ENCODE assay signal across 14 cellular contexts in the genomic region with DNA sequence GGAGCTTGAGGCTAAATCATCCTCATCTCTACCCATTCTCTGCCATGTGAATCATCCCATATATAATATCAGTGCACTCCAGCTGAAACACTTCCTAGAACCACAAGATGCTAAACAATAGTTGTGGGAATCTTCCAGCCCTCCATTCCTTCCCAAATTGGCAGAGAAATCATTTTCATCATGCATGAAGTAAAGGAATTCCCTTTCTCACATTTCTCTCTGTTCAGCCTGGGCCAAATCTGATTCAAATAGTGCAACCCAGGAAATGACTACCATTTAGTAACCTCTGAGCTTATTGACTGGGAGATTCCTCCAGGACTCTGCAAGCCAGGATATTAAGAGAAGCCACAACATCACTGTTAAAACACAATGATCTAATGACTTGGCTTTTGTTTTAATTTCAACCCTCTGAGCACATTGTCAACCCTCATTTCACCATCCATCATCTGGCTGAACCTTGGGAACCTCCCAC.
DNase-seq lines count a peak whose midpoint lies in the region; ATAC-seq and TF ChIP-seq lines count a peak whose summit lies in the region.
"Had no signal": no experiment of that assay in that cellular context is flagged by ENCODE, and none has a peak within 500 bp of the region (broad histone marks: within the 10 kb centered on the region; RNA-seq: fewer than 3 reads in every experiment).

No MANE protein-coding gene starts in this region.

- H3K4me1 ChIP-seq in breast epithelium (no peaks in the 10 kb centered on the region), gastroesophageal sphincter (peaks cover 0 to 12% (median 0%) of the 10 kb centered on the region in 3 donors)

- peaks cover 28% of the 10 kb centered on the region for H3K36me3 Mint-ChIP-seq in MCF 10A (ENCODE audit: insufficient read depth, unreplicated experiment)
- peaks cover 33% of the 10 kb centered on the region for H3K36me3 Mint-ChIP-seq in activated T-helper 17 cell treated with anti-CD3 and anti-CD28 coated beads, Interleukin-2, amount 50 U/mL, for 72 hours (ENCODE audit: low read depth)
- H3K36me3 Mint-ChIP-seq in stimulated activated memory B cell treated with anti-CD40 and anti-IgM and Interleukin-4, amounts not matched to agents 10 μg/mL and 1 μg/mL and 100 μg/mL, for 72 hours = peaks cover 14% of the 10 kb centered on the region

- CTCF ChIA-PET in MCF 10A (lab: Yijun Ruan, JAX) = interaction anchor here (0.6 kb wide), 1 partner anchor 81 kb away, joined by 3 read pairs; no protein-coding TSS in a partner anchor

- no peak for TF ChIP-seq POLR2A in breast epithelium (IDR thresholded peaks at IDR 0.05)
- TF ChIP-seq POLR2A in gastroesophageal sphincter (IDR thresholded peaks at IDR 0.05) = no peak

- H3K27me3 ChIP-seq in breast epithelium = no peaks in the 10 kb centered on the region
- H3K27me3 ChIP-seq in gastroesophageal sphincter = no peaks in the 10 kb centered on the region

- H3K27ac ChIP-seq in breast epithelium (no peak overlapping the region), gastroesophageal sphincter (peak overlapping the region in 1 of 4 donors; percentile 48)
- H3K27ac ChIP-seq: HL-60 had no signal

- no TSS peak for BruUV-seq in MCF 10A (replicated peaks; lab: Mats Ljungman, UMichigan)

- ATAC-seq in activated T-helper 17 cell treated with anti-CD3 and anti-CD28 coated beads, Interleukin-2, amount 50 U/mL, for 72 hours (replicated peaks) = peak; percentile 57
- peak; percentile 65 for ATAC-seq in gastroesophageal sphincter
- no peak for ATAC-seq in stimulated activated memory B cell treated with anti-CD40 and anti-IgM and Interleukin-4, amounts not matched to agents 10 μg/mL and 1 μg/mL and 100 μg/mL, for 72 hours
- ATAC-seq in GM19023 (IDR thresholded peaks at IDR 0.05; ENCODE audit: unreplicated experiment) = no peak
- ATAC-seq in HG03159 (IDR thresholded peaks at IDR 0.05; ENCODE audit: unreplicated experiment) = no peak

- no peak for TF ChIP-seq EP300 in gastroesophageal sphincter (IDR thresholded peaks at IDR 0.05)

- H3K9me3 ChIP-seq in breast epithelium (no peaks in the 10 kb centered on the region), gastroesophageal sphincter (no peaks in the 10 kb centered on the region)

- H3K4me3 Mint-ChIP-seq in MCF 10A (ENCODE audit: unreplicated experiment) = no peak overlapping the region
- H3K4me3 Mint-ChIP-seq in activated T-helper 17 cell treated with anti-CD3 and anti-CD28 coated beads, Interleukin-2, amount 50 U/mL, for 72 hours = no peak overlapping the region
- H3K4me3 Mint-ChIP-seq in stimulated activated memory B cell treated with anti-CD40 and anti-IgM and Interleukin-4, amounts not matched to agents 10 μg/mL and 1 μg/mL and 100 μg/mL, for 72 hours = no peak overlapping the region
- H3K4me3 Mint-ChIP-seq: activated T-cell treated with anti-CD3 and anti-CD28 coated beads, Interleukin-2, amount 50 U/mL, for 24 hours; B cell; type B pancreatic cell had no signal

- H3K4me3 ChIP-seq in breast epithelium = no peak overlapping the region
- no peak overlapping the region for H3K4me3 ChIP-seq in gastroesophageal sphincter

- no peaks in the 10 kb centered on the region for H3K9me3 Mint-ChIP-seq in MCF 10A (ENCODE audit: unreplicated experiment)
- no peaks in the 10 kb centered on the region for H3K9me3 Mint-ChIP-seq in activated T-helper 17 cell treated with anti-CD3 and anti-CD28 coated beads, Interleukin-2, amount 50 U/mL, for 72 hours
- H3K9me3 Mint-ChIP-seq in stimulated activated memory B cell treated with anti-CD40 and anti-IgM and Interleukin-4, amounts not matched to agents 10 μg/mL and 1 μg/mL and 100 μg/mL, for 72 hours = no peaks in the 10 kb centered on the region
- H3K9me3 Mint-ChIP-seq: activated T-cell treated with anti-CD3 and anti-CD28 coated beads, Interleukin-2, amount 50 U/mL, for 24 hours; type B pancreatic cell had no signal

- DNase-seq in MCF 10A (ENCODE audit: unreplicated experiment) = peak; percentile 59
- no peak for DNase-seq in breast epithelium (ENCODE audit: low spot score in 2 of 2)
- DNase-seq in NCI-H1092 treated with DMSO at 0.1 percent for 48 hours (lab: John Stamatoyannopoulos, UW) = no peak
- DNase-seq: activated T-cell treated with anti-CD3 and anti-CD28 coated beads, Interleukin-2, amount 50 U/mL, for 24 hours; NCI-H1436 treated with DMSO at 0.1 percent for 48 hours; T1000 had no signal

- POLR2A ChIA-PET in MCF 10A (lab: Yijun Ruan, JAX) = no interaction called here

- TF ChIP-seq CTCF in MCF 10A (IDR thresholded peaks at IDR 0.05; ENCODE audit: unreplicated experiment) = no peak
- no peak for TF ChIP-seq CTCF in breast epithelium (IDR thresholded peaks at IDR 0.05)
- no peak for TF ChIP-seq CTCF in gastroesophageal sphincter (IDR thresholded peaks at IDR 0.05)

- H3K27me3 Mint-ChIP-seq in MCF 10A (ENCODE audit: insufficient read depth, unreplicated experiment) = no peaks in the 10 kb centered on the region
- H3K27me3 Mint-ChIP-seq in activated T-helper 17 cell treated with anti-CD3 and anti-CD28 coated beads, Interleukin-2, amount 50 U/mL, for 72 hours = no peaks in the 10 kb centered on the region
- no peaks in the 10 kb centered on the region for H3K27me3 Mint-ChIP-seq in stimulated activated memory B cell treated with anti-CD40 and anti-IgM and Interleukin-4, amounts not matched to agents 10 μg/mL and 1 μg/mL and 100 μg/mL, for 72 hours
- H3K27me3 Mint-ChIP-seq: activated T-cell treated with anti-CD3 and anti-CD28 coated beads, Interleukin-2, amount 50 U/mL, for 24 hours; B cell; type B pancreatic cell had no signal

- no peak overlapping the region for H3K27ac Mint-ChIP-seq in MCF 10A (ENCODE audit: low read depth, unreplicated experiment)
- peak overlapping the region; percentile 31 for H3K27ac Mint-ChIP-seq in activated T-helper 17 cell treated with anti-CD3 and anti-CD28 coated beads, Interleukin-2, amount 50 U/mL, for 72 hours
- peak overlapping the region; percentile 22 for H3K27ac Mint-ChIP-seq in stimulated activated memory B cell treated with anti-CD40 and anti-IgM and Interleukin-4, amounts not matched to agents 10 μg/mL and 1 μg/mL and 100 μg/mL, for 72 hours
- H3K27ac Mint-ChIP-seq: activated T-cell treated with anti-CD3 and anti-CD28 coated beads, Interleukin-2, amount 50 U/mL, for 24 hours; B cell; type B pancreatic cell had no signal

- H3K4me1 Mint-ChIP-seq in MCF 10A (ENCODE audit: insufficient read depth, unreplicated experiment) = no peaks in the 10 kb centered on the region
- peaks cover 18% of the 10 kb centered on the region for H3K4me1 Mint-ChIP-seq in activated T-helper 17 cell treated with anti-CD3 and anti-CD28 coated beads, Interleukin-2, amount 50 U/mL, for 72 hours
- H3K4me1 Mint-ChIP-seq in stimulated activated memory B cell treated with anti-CD40 and anti-IgM and Interleukin-4, amounts not matched to agents 10 μg/mL and 1 μg/mL and 100 μg/mL, for 72 hours = peaks cover 11% of the 10 kb centered on the region

- H3K36me3 ChIP-seq in breast epithelium (no peaks in the 10 kb centered on the region), gastroesophageal sphincter (peaks cover 0 to 15% of the 10 kb centered on the region in 2 donors)

- intact Hi-C loops in MCF 10A (cut with micrococcal nuclease) = no loop called here
- intact Hi-C loops in breast epithelium (cut with DNase I; ENCODE audit: low total_unique reads) = no loop called here

Comparison
In these comparisons a context has a peak if more than half of its experiments do, and no peak if none do; other contexts are left out.
1. ATAC-seq: peak in activated T-helper 17 cell treated with anti-CD3 and anti-CD28 coated beads, Interleukin-2, amount 50 U/mL, for 72 hours (single experiment) and gastroesophageal sphincter (single experiment); none in stimulated activated memory B cell treated with anti-CD40 and anti-IgM and Interleukin-4, amounts not matched to agents 10 μg/mL and 1 μg/mL and 100 μg/mL, for 72 hours (single experiment), GM19023 (single experiment) and HG03159 (single experiment).